8 cellular contexts compared by ENCODE assay signal in the genomic region with DNA sequence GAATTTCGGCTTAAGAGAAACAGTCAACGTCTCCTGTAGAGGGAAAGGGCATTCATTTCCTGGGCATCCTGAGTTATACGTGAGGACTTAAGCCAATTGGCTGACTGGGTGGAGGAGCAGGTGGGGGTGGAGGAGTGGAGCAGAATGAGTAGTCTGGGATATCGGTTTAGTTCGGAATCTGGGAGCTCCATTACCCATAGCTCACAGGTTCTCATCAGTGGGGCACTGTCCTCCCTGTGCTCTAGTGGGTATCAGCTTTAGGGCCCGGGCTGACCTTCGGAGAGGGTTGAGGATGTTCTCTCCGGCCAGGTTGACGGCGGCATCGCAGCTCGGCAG. TPM values are rescaled to one million over a fixed set of nuclear protein-coding genes. Genes with fewer than 3 reads are reported as not detected.
DNase-seq lines count a peak whose midpoint lies in the region; ATAC-seq and TF ChIP-seq lines count a peak whose summit lies in the region.

No MANE protein-coding gene starts in this region.

- peak overlapping the region; percentile 93 for H3K27ac ChIP-seq in CD4-positive, alpha-beta T cell (ENCODE audit: low read depth, low read length)
- H3K27ac ChIP-seq in HUES6 (ENCODE audit: low read depth, low read length) = peak overlapping the region; percentile 88; the same call in 1 of the 2 replicates
- H3K27ac ChIP-seq in iPS-18a (ENCODE audit: low read length) = no peak overlapping the region
- peak overlapping the region; percentile 100 for H3K27ac ChIP-seq in subcutaneous abdominal adipose tissue (ENCODE audit: low read depth, low read length)

- peaks cover 60% of the 10 kb centered on the region for H3K36me3 Mint-ChIP-seq in CD4-positive, alpha-beta T cell (ENCODE audit: low read depth)
- peaks cover 66% of the 10 kb centered on the region for H3K36me3 Mint-ChIP-seq in activated T-helper 17 cell treated with anti-CD3 and anti-CD28 coated beads, Interleukin-2, amount 50 U/mL, for 72 hours (ENCODE audit: low read depth)

- no peaks in the 10 kb centered on the region for H3K4me1 ChIP-seq in HUES6 (ENCODE audit: control insufficient read depth, insufficient read depth, low read length)
- no peaks in the 10 kb centered on the region for H3K4me1 ChIP-seq in iPS-18a (ENCODE audit: control insufficient read depth, low read depth, low read length)
- H3K4me1 ChIP-seq in subcutaneous abdominal adipose tissue (ENCODE audit: control insufficient read depth in 5 of 5, insufficient read depth in 5 of 5, low read length in 5 of 5) = peaks cover 9 to 56% (median 45%) of the 10 kb centered on the region in 5 donors

- H3K27me3 Mint-ChIP-seq in CD4-positive, alpha-beta T cell = no peaks in the 10 kb centered on the region
- H3K27me3 Mint-ChIP-seq in activated T-helper 17 cell treated with anti-CD3 and anti-CD28 coated beads, Interleukin-2, amount 50 U/mL, for 72 hours = no peaks in the 10 kb centered on the region

- CTCF ChIA-PET in CD4-positive, alpha-beta T cell (lab: Charles Lee) = interaction anchor here (0.8 to 2.3 kb wide), 7 partner anchors 9 to 200 kb away, joined by 3 to 21 read pairs (median 4); a partner anchor contains a TSS

- peaks cover 59% of the 10 kb centered on the region for H3K4me1 Mint-ChIP-seq in CD4-positive, alpha-beta T cell (ENCODE audit: low read depth)
- peaks cover 37% of the 10 kb centered on the region for H3K4me1 Mint-ChIP-seq in activated T-helper 17 cell treated with anti-CD3 and anti-CD28 coated beads, Interleukin-2, amount 50 U/mL, for 72 hours

- ATAC-seq in CD4-positive, alpha-beta T cell (ENCODE audit: poor library complexity) = no peak
- ATAC-seq in activated T-helper 17 cell treated with anti-CD3 and anti-CD28 coated beads, Interleukin-2, amount 50 U/mL, for 72 hours (replicated peaks) = peak; percentile 15
- ATAC-seq in GM21360 (IDR thresholded peaks at IDR 0.05; ENCODE audit: unreplicated experiment) (no peak), GM19397 (IDR thresholded peaks at IDR 0.05; ENCODE audit: unreplicated experiment) (no peak)

- no peak for TF ChIP-seq CTCF in CD4-positive, alpha-beta T cell (IDR thresholded peaks at IDR 0.05)

- no peak for DNase-seq in CD4-positive, alpha-beta T cell
- no peak for DNase-seq in activated CD4-positive, CD25-positive, alpha-beta regulatory T cell treated with anti-CD3 and anti-CD28 coated beads, Interleukin-2, amount 50 U/mL, for 72 hours

- H3K27ac Mint-ChIP-seq in CD4-positive, alpha-beta T cell = peak overlapping the region; percentile 90
- peak overlapping the region; percentile 96 for H3K27ac Mint-ChIP-seq in activated T-helper 17 cell treated with anti-CD3 and anti-CD28 coated beads, Interleukin-2, amount 50 U/mL, for 72 hours

- no peaks in the 10 kb centered on the region for H3K9me3 ChIP-seq in CD4-positive, alpha-beta T cell (ENCODE audit: control insufficient read depth, low read length)
- H3K9me3 ChIP-seq in HUES6 (ENCODE audit: control insufficient read depth, insufficient read depth, low read depth, low read length) (no peaks in the 10 kb centered on the region), iPS-18a (ENCODE audit: control insufficient read depth, low read depth, low read length) (no peaks in the 10 kb centered on the region), subcutaneous abdominal adipose tissue (ENCODE audit: control insufficient read depth in 5 of 5, low read length in 5 of 5) (no peaks in the 10 kb centered on the region)

- H3K4me3 Mint-ChIP-seq in CD4-positive, alpha-beta T cell = peak overlapping the region; percentile 88
- peak overlapping the region; percentile 92 for H3K4me3 Mint-ChIP-seq in activated T-helper 17 cell treated with anti-CD3 and anti-CD28 coated beads, Interleukin-2, amount 50 U/mL, for 72 hours

- no peaks in the 10 kb centered on the region for H3K9me3 Mint-ChIP-seq in CD4-positive, alpha-beta T cell
- peaks cover 3% of the 10 kb centered on the region for H3K9me3 Mint-ChIP-seq in activated T-helper 17 cell treated with anti-CD3 and anti-CD28 coated beads, Interleukin-2, amount 50 U/mL, for 72 hours

- POLR2A ChIA-PET in CD4-positive, alpha-beta T cell (lab: Charles Lee) = interaction anchor here (0.6 to 4.9 kb wide), 14 partner anchors 11 to 1120 kb away, joined by 3 to 116 read pairs (median 5); a partner anchor contains a TSS

- intact Hi-C loops in CD4-positive, alpha-beta T cell (cut with DNase I, micrococcal nuclease) = loop anchor here (1.0 to 10.0 kb wide), 5 partner anchors 11 to 1137 kb away; a partner anchor contains a TSS

- no peaks in the 10 kb centered on the region for H3K27me3 ChIP-seq in CD4-positive, alpha-beta T cell (ENCODE audit: control insufficient read depth, insufficient read depth, low read length)
- H3K27me3 ChIP-seq in HUES6 (ENCODE audit: control insufficient read depth, insufficient read depth, low read length) (no peaks in the 10 kb centered on the region), iPS-18a (ENCODE audit: control insufficient read depth, insufficient read depth, low read length) (no peaks in the 10 kb centered on the region), subcutaneous abdominal adipose tissue (ENCODE audit: control insufficient read depth in 5 of 5, insufficient read depth in 4 of 5, low read length in 5 of 5) (no peaks in the 10 kb centered on the region)

- H3K9ac ChIP-seq in HUES6 (ENCODE audit: low read length) (peak overlapping the region; percentile 94), iPS-18a (ENCODE audit: low read length) (peak overlapping the region; percentile 89), subcutaneous abdominal adipose tissue (ENCODE audit: low read length in 5 of 5) (peak overlapping the region; percentile 11 to 97 (median 96))

- H3K36me3 ChIP-seq in HUES6 (ENCODE audit: control insufficient read depth, insufficient read depth, low read length) = peaks cover 45% of the 10 kb centered on the region
- peaks cover 31% of the 10 kb centered on the region for H3K36me3 ChIP-seq in iPS-18a (ENCODE audit: control insufficient read depth, low read depth, low read length)
- peaks cover 8 to 44% (median 39%) of the 10 kb centered on the region in 5 donors for H3K36me3 ChIP-seq in subcutaneous abdominal adipose tissue (ENCODE audit: control insufficient read depth in 5 of 5, insufficient read depth in 5 of 5, low read length in 5 of 5)

- H3K4me3 ChIP-seq in HUES6 (ENCODE audit: low read depth, low read length) (peak overlapping the region; percentile 85), iPS-18a (ENCODE audit: low read length) (peak overlapping the region; percentile 80), subcutaneous abdominal adipose tissue (ENCODE audit: low read depth in 1 of 5, low read length in 5 of 5) (peak overlapping the region; percentile 72 to 93 (median 81))

RNA-seq across cellular contexts. Expression of a gene that starts 0.7 kb away (rescaled TPM):
- 10 to 100 TPM; 71.7 to 74.7 TPM for total RNA-seq in CD4-positive, alpha-beta T cell
- total RNA-seq in activated T-helper 17 cell treated with anti-CD3 and anti-CD28 coated beads, Interleukin-2, amount 50 U/mL, for 72 hours = 10 to 100 TPM; 36.6 to 45.7 TPM

RNA-seq across cellular contexts. Expression of a gene that starts 12.1 kb away (rescaled TPM):
- total RNA-seq in CD4-positive, alpha-beta T cell = 100 to 1,000 TPM; 170 to 173 TPM
- 100 to 1,000 TPM in 1 of 2 donors, 10 to 100 TPM in 1; 64.3 to 132 TPM for total RNA-seq in activated T-helper 17 cell treated with anti-CD3 and anti-CD28 coated beads, Interleukin-2, amount 50 U/mL, for 72 hours

RNA-seq across cellular contexts. Expression of a gene that starts 12.4 kb away (rescaled TPM):
- 1 to 10 TPM; 1.6 to 1.7 TPM for total RNA-seq in CD4-positive, alpha-beta T cell
- total RNA-seq in activated T-helper 17 cell treated with anti-CD3 and anti-CD28 coated beads, Interleukin-2, amount 50 U/mL, for 72 hours = 10 to 100 TPM; 11.1 to 14.6 TPM

RNA-seq across cellular contexts. Expression of a gene that starts 43.1 kb away (rescaled TPM):
- total RNA-seq in CD4-positive, alpha-beta T cell = under 1 TPM; 0.08 to 0.25 TPM
- under 1 TPM in 1 of 2 donors, not detected in 1; 0.04 TPM for total RNA-seq in activated T-helper 17 cell treated with anti-CD3 and anti-CD28 coated beads, Interleukin-2, amount 50 U/mL, for 72 hours

Comparison
In these comparisons a context has a peak if more than half of its experiments do, and no peak if none do; other contexts are left out.
1. RNA of a gene that starts 12.4 kb away (total RNA-seq): 11.1 to 14.6 TPM in activated T-helper 17 cell treated with anti-CD3 and anti-CD28 coated beads, Interleukin-2, amount 50 U/mL, for 72 hours; 1.6 to 1.7 TPM in CD4-positive, alpha-beta T cell; every median in the first group is over 4 times any median in the second.
2. Peak in every context shown above with its lines, with median percentiles within 50 percentile points of each other: H3K4me3 ChIP-seq and H3K9ac ChIP-seq.